Comparison of ENCODE assay signal across 8 cellular contexts in the genomic region with DNA sequence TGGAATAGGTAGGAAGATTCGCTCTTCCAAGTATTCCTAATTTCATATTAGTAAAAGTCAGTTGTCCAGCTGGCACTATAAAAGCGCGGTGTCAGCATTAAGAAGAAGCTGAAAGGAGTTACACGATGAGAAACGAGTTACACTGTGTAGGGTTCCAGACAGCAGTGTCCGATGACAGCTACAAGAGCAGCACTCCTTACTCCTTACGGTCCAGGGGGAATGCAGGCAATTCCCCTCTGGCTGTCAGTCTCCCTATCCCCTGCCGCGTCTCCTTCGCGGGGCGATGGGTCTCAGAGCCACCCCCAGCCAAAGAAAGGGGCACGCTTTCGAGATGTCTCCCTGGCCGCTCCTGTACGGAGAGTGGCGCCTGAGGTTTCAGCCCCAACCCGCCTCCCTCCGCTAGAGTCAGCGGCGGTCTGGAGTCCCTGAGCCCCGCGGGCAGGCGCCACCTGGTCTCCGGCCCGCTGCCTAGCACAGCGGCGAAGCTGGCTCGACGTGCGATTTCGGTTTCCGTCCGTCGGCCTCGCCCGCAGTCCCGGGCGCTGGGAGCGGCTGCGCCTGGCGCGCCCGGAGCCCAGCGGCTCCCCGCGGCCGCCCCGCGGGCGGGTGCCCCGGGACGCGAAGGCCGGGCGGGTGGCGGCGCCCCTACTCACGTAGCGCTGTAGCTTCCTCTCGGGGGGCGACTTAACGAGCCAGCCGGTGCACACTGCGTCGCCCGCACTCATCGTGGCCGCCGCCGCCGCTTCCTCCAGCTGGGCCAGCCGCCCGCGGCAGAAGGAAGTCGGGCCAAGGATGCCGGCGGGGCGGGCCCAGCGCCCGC. TPM values are rescaled to one million over a fixed set of nuclear protein-coding genes. Genes with fewer than 3 reads are reported as not detected.
DNase-seq lines count a peak whose midpoint lies in the region; ATAC-seq and TF ChIP-seq lines count a peak whose summit lies in the region.

Gene GAB3 (minus strand): TSS at position 777 of the 820 bp plus-strand sequence. CDS start 52 bp downstream, at position 725.

- in situ Hi-C loops in GM18951 (cut with MboI; ENCODE audit: low sequenced_read_pairs, unreplicated experiment) = no loop called here

- H3K27ac ChIP-seq in AG04450 (ENCODE audit: low read depth, low read length) (no peak within 1 kb of the TSS), left lung (peak within 1 kb of the TSS; percentile 76 to 91)

- H3K36me3 ChIP-seq in left lung = no peaks in the 10 kb centered on the region

- POLR2A ChIA-PET in AG04450 (lab: Yijun Ruan, JAX) = no interaction called here

- H3K9me3 Mint-ChIP-seq in central memory CD8-positive, alpha-beta T cell = no peaks in the 10 kb centered on the region

- H3K27me3 Mint-ChIP-seq in T-helper 17 cell = no peaks in the 10 kb centered on the region
- H3K27me3 Mint-ChIP-seq in central memory CD8-positive, alpha-beta T cell = no peaks in the 10 kb centered on the region

- ATAC-seq in HG03520 (IDR thresholded peaks at IDR 0.05; ENCODE audit: unreplicated experiment) (peak; percentile 45), T-helper 17 cell (peak; percentile 65), left lung (peak; percentile 60), HG03039 (IDR thresholded peaks at IDR 0.05; ENCODE audit: unreplicated experiment) (no peak)
- peak; percentile 55 for ATAC-seq in central memory CD8-positive, alpha-beta T cell (replicated peaks; ENCODE audit: extremely low read depth, poor library complexity, severe bottlenecking)
- peak; percentile 66 for ATAC-seq in stimulated activated naive CD8-positive, alpha-beta T cell treated with anti-CD3 and anti-CD28 coated beads, Interleukin-15, Interleukin-2, amounts not matched to agents 100 U/mL and 50 U/mL, for 24 hours

- peaks cover 10% of the 10 kb centered on the region for H3K4me1 Mint-ChIP-seq in T-helper 17 cell
- H3K4me1 Mint-ChIP-seq in central memory CD8-positive, alpha-beta T cell = peaks cover 18% of the 10 kb centered on the region

- H3K4me3 ChIP-seq in AG04450 (ENCODE audit: low read depth, low read length) = peak within 1 kb of the TSS; percentile 61
- peak within 1 kb of the TSS; percentile 32 to 53 for H3K4me3 ChIP-seq in left lung

- peak; percentile 42 for TF ChIP-seq POLR2A in GM18951 (IDR thresholded peaks at IDR 0.05; ENCODE audit: extremely low read depth, insufficient read depth, insufficient read length)

- TF ChIP-seq CTCF in AG04450 (IDR thresholded peaks at IDR 0.05; ENCODE audit: low read depth, low read length) (no peak), left lung (IDR thresholded peaks at IDR 0.05) (no peak)

- peak within 1 kb of the TSS; percentile 86 for H3K4me3 Mint-ChIP-seq in T-helper 17 cell
- peak within 1 kb of the TSS; percentile 83 for H3K4me3 Mint-ChIP-seq in central memory CD8-positive, alpha-beta T cell

- H3K27ac Mint-ChIP-seq in T-helper 17 cell = no peak within 1 kb of the TSS
- peak within 1 kb of the TSS; percentile 83 for H3K27ac Mint-ChIP-seq in central memory CD8-positive, alpha-beta T cell (ENCODE audit: low read depth)

- CTCF ChIA-PET in AG04450 (lab: Charles Lee) = interaction anchor here (1.0 to 4.2 kb wide), 8 partner anchors 9 to 202 kb away, joined by 3 to 30 read pairs (median 6); partner anchors contain the start of gene DKC1

- intact Hi-C loops in left lung (cut with DNase I) = no loop called here

- H3K27me3 ChIP-seq in AG04450 (ENCODE audit: control insufficient read depth, insufficient read depth, low read length) (no peaks in the 10 kb centered on the region), left lung (peaks cover 0 to 5% of the 10 kb centered on the region in 2 donors)

- H3K9me3 ChIP-seq in AG04450 (ENCODE audit: control insufficient read depth, insufficient read depth, low read length) (no peaks in the 10 kb centered on the region), T-helper 17 cell (ENCODE audit: control insufficient read depth, low read length, poor library complexity, severe bottlenecking) (no peaks in the 10 kb centered on the region), left lung (no peaks in the 10 kb centered on the region)

- no peak for DNase-seq in AG04450 (ENCODE audit: low read depth, low spot score)
- peak in 2 of 3 donors; percentile 21 to 34 for DNase-seq in T-helper 17 cell
- peak; percentile 12 to 19 for DNase-seq in central memory CD8-positive, alpha-beta T cell (ENCODE audit: low spot score in 2 of 2)
- DNase-seq in left lung = peak in 1 of 2 donors; percentile 88
- peak; percentile 51 for DNase-seq in stimulated activated naive CD8-positive, alpha-beta T cell treated with anti-CD3 and anti-CD28 coated beads, Interleukin-15, Interleukin-2, amounts not matched to agents 100 U/mL and 50 U/mL, for 24 hours

- no peaks in the 10 kb centered on the region for H3K36me3 Mint-ChIP-seq in T-helper 17 cell (ENCODE audit: low read depth)
- H3K36me3 Mint-ChIP-seq in central memory CD8-positive, alpha-beta T cell (ENCODE audit: insufficient read depth) = peaks cover 2% of the 10 kb centered on the region

- peaks cover 0 to 10% of the 10 kb centered on the region in 2 donors for H3K4me1 ChIP-seq in left lung

RNA-seq across cellular contexts. Expression of gene GAB3, which starts in this region (rescaled TPM):
- 2.5 and 2.8 TPM in 2 replicates for polyA plus RNA-seq in AG04450 (2011; rRNA removed)
- 3.7 and 5.1 TPM in 2 replicates for polyA minus RNA-seq in AG04450 (2011; rRNA and poly(A)+ RNA removed)
- total RNA-seq in T-helper 17 cell (10 to 100 TPM; 17.7 to 18.4 TPM), left lung (10 to 100 TPM in 1 of 2 donors, 1 to 10 TPM in 1; 6.6 to 15.0 TPM)
